1 cellular context compared by ENCODE assay signal in genomic region chr2:45676088-45676487, GRCh38.
TF ChIP-seq lines count a peak whose summit lies in the region.

No MANE protein-coding gene starts in this region.

TF ChIP-seq in SK-N-SH, 30 proteins besides CTCF, POLR2A, EP300 and RAD21:
- TF ChIP-seq, protein P1, sequence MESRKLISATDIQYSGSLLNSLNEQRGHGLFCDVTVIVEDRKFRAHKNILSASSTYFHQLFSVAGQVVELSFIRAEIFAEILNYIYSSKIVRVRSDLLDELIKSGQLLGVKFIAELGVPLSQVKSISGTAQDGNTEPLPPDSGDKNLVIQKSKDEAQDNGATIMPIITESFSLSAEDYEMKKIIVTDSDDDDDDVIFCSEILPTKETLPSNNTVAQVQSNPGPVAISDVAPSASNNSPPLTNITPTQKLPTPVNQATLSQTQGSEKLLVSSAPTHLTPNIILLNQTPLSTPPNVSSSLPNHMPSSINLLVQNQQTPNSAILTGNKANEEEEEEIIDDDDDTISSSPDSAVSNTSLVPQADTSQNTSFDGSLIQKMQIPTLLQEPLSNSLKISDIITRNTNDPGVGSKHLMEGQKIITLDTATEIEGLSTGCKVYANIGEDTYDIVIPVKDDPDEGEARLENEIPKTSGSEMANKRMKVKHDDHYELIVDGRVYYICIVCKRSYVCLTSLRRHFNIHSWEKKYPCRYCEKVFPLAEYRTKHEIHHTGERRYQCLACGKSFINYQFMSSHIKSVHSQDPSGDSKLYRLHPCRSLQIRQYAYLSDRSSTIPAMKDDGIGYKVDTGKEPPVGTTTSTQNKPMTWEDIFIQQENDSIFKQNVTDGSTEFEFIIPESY (IDR thresholded peaks at IDR 0.05; ENCODE audit: borderline replicate concordance, low read depth): no peak
- TF ChIP-seq, protein P2, sequence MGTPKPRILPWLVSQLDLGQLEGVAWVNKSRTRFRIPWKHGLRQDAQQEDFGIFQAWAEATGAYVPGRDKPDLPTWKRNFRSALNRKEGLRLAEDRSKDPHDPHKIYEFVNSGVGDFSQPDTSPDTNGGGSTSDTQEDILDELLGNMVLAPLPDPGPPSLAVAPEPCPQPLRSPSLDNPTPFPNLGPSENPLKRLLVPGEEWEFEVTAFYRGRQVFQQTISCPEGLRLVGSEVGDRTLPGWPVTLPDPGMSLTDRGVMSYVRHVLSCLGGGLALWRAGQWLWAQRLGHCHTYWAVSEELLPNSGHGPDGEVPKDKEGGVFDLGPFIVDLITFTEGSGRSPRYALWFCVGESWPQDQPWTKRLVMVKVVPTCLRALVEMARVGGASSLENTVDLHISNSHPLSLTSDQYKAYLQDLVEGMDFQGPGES (IDR thresholded peaks at IDR 0.05; ENCODE audit: low read depth, low read length): no peak
- no peak for TF ChIP-seq USF2 (IDR thresholded peaks at IDR 0.05; ENCODE audit: borderline replicate concordance, low read depth, low read length)
- no peak for TF ChIP-seq YY1 (IDR thresholded peaks at IDR 0.05; ENCODE audit: low read depth)
- TF ChIP-seq USF1 (IDR thresholded peaks at IDR 0.05; ENCODE audit: borderline replicate concordance, low read depth): no peak
- no peak for TF ChIP-seq JUND (IDR thresholded peaks at IDR 0.05)
